12 cellular contexts compared by ENCODE assay signal in genomic region chr18:73232933-73233332, GRCh38.
A peak's percentile ranks its signal among the peaks of the same experiment; 100 is the strongest.
DNase-seq lines count a peak whose midpoint lies in the region; ATAC-seq, FAIRE-seq and TF ChIP-seq lines count a peak whose summit lies in the region.
"Had no signal": no experiment of that assay in that cellular context is flagged by ENCODE, and none has a peak within 500 bp of the region (broad histone marks: within the 10 kb centered on the region; RNA-seq: fewer than 3 reads in every experiment).

No MANE protein-coding gene starts in this region.

- CTCF ChIA-PET in HepG2 (lab: Yijun Ruan, JAX; ENCODE audit: low intra/inter-chr PET ratio, low total read pairs) (no interaction called here), PC-3 (lab: Charles Lee) (no interaction called here)

- no peaks in the 10 kb centered on the region for H3K9me3 ChIP-seq in HepG2 (ENCODE audit: low read length)
- H3K9me3 ChIP-seq in right lobe of liver = no peaks in the 10 kb centered on the region
- H3K9me3 ChIP-seq in tibial nerve = no peaks in the 10 kb centered on the region
- H3K9me3 ChIP-seq in PC-3 (ENCODE audit: low read length) = no peaks in the 10 kb centered on the region
- H3K9me3 ChIP-seq: thoracic aorta had no signal

- POLR2A ChIA-PET in HepG2 (lab: Yijun Ruan, JAX) = no interaction called here
- POLR2A ChIA-PET in PC-3 (lab: Charles Lee; ENCODE audit: unreplicated experiment) = no interaction called here

- no peaks in the 10 kb centered on the region for H3K9me3 Mint-ChIP-seq in stimulated activated naive B cell treated with anti-CD40 and anti-IgM and Interleukin-4, amounts not matched to agents 10 μg/mL and 1 μg/mL and 100 μg/mL, for 72 hours
- H3K9me3 Mint-ChIP-seq: neural crest cell had no signal

- DNase-seq in HepG2 (ENCODE audit: low spot score) (no peak), right lobe of liver (no peak), tibial nerve (ENCODE audit: low spot score in 2 of 2) (no peak), NCI-H226 (no peak), PC-3 (no peak)
- DNase-seq in stimulated activated naive B cell treated with anti-CD40 and anti-IgM and Interleukin-4, amounts not matched to agents 10 μg/mL and 1 μg/mL and 100 μg/mL, for 72 hours = no peak
- DNase-seq: activated T-cell treated with anti-CD3 and anti-CD28 coated beads, Interleukin-2, amount 50 U/mL, for 48 hours; Karpas-422 had no signal

- H3F3A ChIP-seq in PC-3 (ENCODE audit: low read length, unreplicated experiment) = no peaks in the 10 kb centered on the region

- no peak overlapping the region for H3K27ac ChIP-seq in HepG2 (ENCODE audit: extremely low read length, insufficient read depth, low read length)
- H3K27ac ChIP-seq in right lobe of liver = no peak overlapping the region
- no peak overlapping the region for H3K27ac ChIP-seq in tibial nerve
- H3K27ac ChIP-seq in PC-3 (ENCODE audit: low read length) = no peak overlapping the region
- H3K27ac ChIP-seq: thoracic aorta had no signal

- H3K4me1 Mint-ChIP-seq in stimulated activated naive B cell treated with anti-CD40 and anti-IgM and Interleukin-4, amounts not matched to agents 10 μg/mL and 1 μg/mL and 100 μg/mL, for 72 hours = peaks cover 3 to 5% of the 10 kb centered on the region in 2 donors
- H3K4me1 Mint-ChIP-seq: neural crest cell had no signal

- WGBS in HepG2 (ENCODE audit: low lambda C conversion rate) = under 1% methylated on average over 5 of the region's 8 CpGs
- 49% methylated on average over 8 of the region's 8 CpGs for WGBS in right lobe of liver (ENCODE audit: insufficient coverage, low coverage, low lambda C conversion rate, missing lambda C conversion rate)
- WGBS in tibial nerve, 2 donors = 75% methylated on average over 8 of the region's 8 CpGs

- no peak for FAIRE-seq in HepG2 (lab: Jason Lieb, UNC)

- no peaks in the 10 kb centered on the region for H4K20me1 ChIP-seq in HepG2 (ENCODE audit: insufficient read depth, low read length)
- no peaks in the 10 kb centered on the region for H4K20me1 ChIP-seq in PC-3 (ENCODE audit: low read length)

- no peak overlapping the region for H3K27ac Mint-ChIP-seq in stimulated activated naive B cell treated with anti-CD40 and anti-IgM and Interleukin-4, amounts not matched to agents 10 μg/mL and 1 μg/mL and 100 μg/mL, for 72 hours

- H3K36me3 Mint-ChIP-seq in stimulated activated naive B cell treated with anti-CD40 and anti-IgM and Interleukin-4, amounts not matched to agents 10 μg/mL and 1 μg/mL and 100 μg/mL, for 72 hours = no peaks in the 10 kb centered on the region

- H3K9me2 ChIP-seq in PC-3 (replicated peaks; ENCODE audit: low read length) = no peaks in the 10 kb centered on the region

- no peak for TF ChIP-seq EP300 in HepG2 (IDR thresholded peaks at IDR 0.05; ENCODE audit: low read depth in 2 of 2, low read length in 2 of 2)
- no peak for TF ChIP-seq EP300 in HepG2 (CRISPR knock-in tag; IDR thresholded peaks at IDR 0.05; ENCODE audit: borderline replicate concordance)
- no peak for TF ChIP-seq EP300 in tibial nerve (IDR thresholded peaks at IDR 0.05)

- no peaks in the 10 kb centered on the region for H3K4me1 ChIP-seq in HepG2 (ENCODE audit: insufficient read depth, low read length)
- no peaks in the 10 kb centered on the region for H3K4me1 ChIP-seq in right lobe of liver
- H3K4me1 ChIP-seq in tibial nerve = no peaks in the 10 kb centered on the region
- peaks cover 12% of the 10 kb centered on the region for H3K4me1 ChIP-seq in PC-3 (ENCODE audit: insufficient read depth, low read length)

- ATAC-seq in HepG2 = no peak
- ATAC-seq in right lobe of liver = no peak
- peak; percentile 87 for ATAC-seq in GM21737 (IDR thresholded peaks at IDR 0.05; ENCODE audit: unreplicated experiment)
- peak; percentile 87 for ATAC-seq in HG03354 (IDR thresholded peaks at IDR 0.05; ENCODE audit: poor library complexity, severe bottlenecking, unreplicated experiment)
- ATAC-seq in stimulated activated naive B cell treated with anti-CD40 and anti-IgM and Interleukin-4, amounts not matched to agents 10 μg/mL and 1 μg/mL and 100 μg/mL, for 72 hours (replicated peaks) = peak; percentile 86 to 91
- ATAC-seq in PC-3 = no peak

- in situ Hi-C loops in HepG2 (cut with HindIII; ENCODE audit: extremely low pct_ligation_motif_present, low pct_unique_long_range_greater_than_20kb) = no loop called here

- intact Hi-C loops in HepG2 (cut with micrococcal nuclease; ENCODE audit: unreplicated experiment) = no loop called here
- intact Hi-C loops in right lobe of liver (cut with DNase I) = no loop called here
- intact Hi-C loops in PC-3 (cut with micrococcal nuclease) = no loop called here

- no peaks in the 10 kb centered on the region for H3K79me2 ChIP-seq in HepG2 (ENCODE audit: insufficient read depth, low read length)
- H3K79me2 ChIP-seq in PC-3 (ENCODE audit: low read length) = no peaks in the 10 kb centered on the region

- BruUV-seq in HepG2 (replicated peaks; lab: Mats Ljungman, UMichigan) (no TSS peak), PC-3 (replicated peaks; lab: Mats Ljungman, UMichigan) (no TSS peak)

- H3K4me2 ChIP-seq in HepG2 (ENCODE audit: low read depth, low read length) (no peak overlapping the region), PC-3 (ENCODE audit: low read length) (no peak overlapping the region)

- TF ChIP-seq POLR2A in HepG2 (IDR thresholded peaks at IDR 0.05; ENCODE audit: insufficient read depth in 1 of 2, low read depth in 2 of 2, low read length in 2 of 2) = no peak
- no peak for TF ChIP-seq POLR2A in right lobe of liver (IDR thresholded peaks at IDR 0.05)
- no peak for TF ChIP-seq POLR2A in tibial nerve (IDR thresholded peaks at IDR 0.05)

- H3K4me3 ChIP-seq in HepG2 (replicated peaks in 1 of 3; ENCODE audit: insufficient read depth in 1 of 3, low read depth in 2 of 3, low read length in 3 of 3) = no peak overlapping the region
- no peak overlapping the region for H3K4me3 ChIP-seq in right lobe of liver
- no peak overlapping the region for H3K4me3 ChIP-seq in tibial nerve
- H3K4me3 ChIP-seq in PC-3 (ENCODE audit: low read length) = no peak overlapping the region
- H3K4me3 ChIP-seq: thoracic aorta had no signal

- H2AFZ ChIP-seq in HepG2 (ENCODE audit: low read length) (peak overlapping the region; percentile 29), PC-3 (ENCODE audit: low read length) (no peak overlapping the region)

- H3K36me3 ChIP-seq in HepG2 (replicated peaks in 1 of 2; ENCODE audit: control insufficient read depth in 1 of 2, insufficient read depth in 2 of 2, low read length in 2 of 2) = no peaks in the 10 kb centered on the region
- H3K36me3 ChIP-seq in right lobe of liver = no peaks in the 10 kb centered on the region
- no peaks in the 10 kb centered on the region for H3K36me3 ChIP-seq in tibial nerve
- H3K36me3 ChIP-seq in PC-3 (ENCODE audit: low read depth, low read length) = no peaks in the 10 kb centered on the region
- H3K36me3 ChIP-seq: thoracic aorta had no signal

- no peak for TF ChIP-seq RAD21 in HepG2 (CRISPR knock-in tag; IDR thresholded peaks at IDR 0.05)

- no peaks in the 10 kb centered on the region for H3K27me3 ChIP-seq in HepG2 (ENCODE audit: control insufficient read depth in 1 of 2, insufficient read depth in 2 of 2, low read length in 2 of 2)
- H3K27me3 ChIP-seq in right lobe of liver = no peaks in the 10 kb centered on the region
- no peaks in the 10 kb centered on the region for H3K27me3 ChIP-seq in tibial nerve
- no peaks in the 10 kb centered on the region for H3K27me3 ChIP-seq in PC-3 (ENCODE audit: low read length)

- no peak overlapping the region for H3K4me3 Mint-ChIP-seq in stimulated activated naive B cell treated with anti-CD40 and anti-IgM and Interleukin-4, amounts not matched to agents 10 μg/mL and 1 μg/mL and 100 μg/mL, for 72 hours
- H3K4me3 Mint-ChIP-seq: neural crest cell had no signal

- H3K9ac ChIP-seq in HepG2 (ENCODE audit: insufficient read depth, low read depth, low read length) = no peak overlapping the region
- H3K9ac ChIP-seq in PC-3 (ENCODE audit: low read length) = no peak overlapping the region

- H3K27me3 Mint-ChIP-seq in stimulated activated naive B cell treated with anti-CD40 and anti-IgM and Interleukin-4, amounts not matched to agents 10 μg/mL and 1 μg/mL and 100 μg/mL, for 72 hours = no peaks in the 10 kb centered on the region

- no peak for TF ChIP-seq CTCF in HepG2 (CRISPR knock-in tag; IDR thresholded peaks at IDR 0.05)
- no peak for TF ChIP-seq CTCF in right lobe of liver (IDR thresholded peaks at IDR 0.05)
- TF ChIP-seq CTCF in tibial nerve (IDR thresholded peaks at IDR 0.05) = no peak
- no peak for TF ChIP-seq CTCF in PC-3 (conservative IDR thresholded peaks at IDR 0.05; ENCODE audit: low read depth, low read length)

TF ChIP-seq in HepG2, 621 proteins besides CTCF, POLR2A, EP300 and RAD21:
- TF ChIP-seq NRL (CRISPR knock-in tag; IDR thresholded peaks at IDR 0.05; ENCODE audit: borderline replicate concordance) = no peak
- TF ChIP-seq ARID2 (CRISPR knock-in tag; IDR thresholded peaks at IDR 0.05; ENCODE audit: borderline replicate concordance) = no peak
- no peak for TF ChIP-seq SIX1 (CRISPR knock-in tag; IDR thresholded peaks at IDR 0.05; ENCODE audit: borderline replicate concordance)
- TF ChIP-seq KMT2A (CRISPR knock-in tag; IDR thresholded peaks at IDR 0.05) = no peak
- no peak for TF ChIP-seq FIP1L1 (IDR thresholded peaks at IDR 0.05; ENCODE audit: borderline replicate concordance, insufficient read depth, low read depth, low read length)

Comparison
In these comparisons a context has a peak if more than half of its experiments do, and no peak if none do; other contexts are left out.
1. ATAC-seq: peak in GM21737 (single experiment), HG03354 (single experiment) and stimulated activated naive B cell treated with anti-CD40 and anti-IgM and Interleukin-4, amounts not matched to agents 10 μg/mL and 1 μg/mL and 100 μg/mL, for 72 hours (2 of 2); none in HepG2 (single experiment), right lobe of liver (0 of 4) and PC-3 (single experiment).